9 cellular contexts compared by ENCODE assay signal in genomic region chr3:71051259-71051595, GRCh38.
DNase-seq lines count a peak whose midpoint lies in the region; ATAC-seq, FAIRE-seq and TF ChIP-seq lines count a peak whose summit lies in the region.
"Had no signal": no experiment of that assay in that cellular context is flagged by ENCODE, and none has a peak within 500 bp of the region (broad histone marks: within the 10 kb centered on the region; RNA-seq: fewer than 3 reads in every experiment).

No MANE protein-coding gene starts in this region.

- TF ChIP-seq RAD21 in HepG2 (CRISPR knock-in tag; IDR thresholded peaks at IDR 0.05) (no peak), K562 (CRISPR knock-in tag; conservative IDR thresholded peaks at IDR 0.05 in 1 of 2, IDR thresholded peaks at IDR 0.05 in 1 of 2) (no peak)

- POLR2A ChIA-PET in HepG2 (lab: Yijun Ruan, JAX) (interaction anchor here (3.7 to 6.1 kb wide), 2 partner anchors 9 to 13 kb away, joined by 16 to 65 read pairs; no protein-coding TSS in a partner anchor), K562 (lab: Yijun Ruan, JAX) (interaction anchor here (0.5 to 1.5 kb wide), 3 partner anchors 10 to 195 kb away, joined by 3 to 7 read pairs (median 4); no protein-coding TSS in a partner anchor)

- TF ChIP-seq EP300 in HepG2 (IDR thresholded peaks at IDR 0.05; ENCODE audit: low read depth in 2 of 2, low read length in 2 of 2) (no peak), HepG2 (CRISPR knock-in tag; IDR thresholded peaks at IDR 0.05; ENCODE audit: borderline replicate concordance) (no peak), K562 (IDR thresholded peaks at IDR 0.05; ENCODE audit: low read length) (no peak)

- H3K4me2 ChIP-seq in HepG2 (ENCODE audit: low read depth, low read length) (no peak overlapping the region), K562 (ENCODE audit: insufficient read depth, low read length) (no peak overlapping the region)

- H3K9ac ChIP-seq in HepG2 (ENCODE audit: insufficient read depth, low read depth, low read length), result no peak overlapping the region
- H3K9ac ChIP-seq in K562 (ENCODE audit: insufficient read depth in 1 of 2, low read depth in 2 of 2, low read length in 2 of 2), result no peak overlapping the region

- BruUV-seq in HepG2 (replicated peaks; lab: Mats Ljungman, UMichigan), result no TSS peak
- no TSS peak for BruUV-seq in K562 (replicated peaks; lab: Mats Ljungman, UMichigan)

- ATAC-seq in HepG2 (no peak), right lobe of liver (no peak), K562 (no peak), GM18517 (IDR thresholded peaks at IDR 0.05; ENCODE audit: unreplicated experiment) (no peak)

- peak overlapping the region; percentile 65 for H3K27ac ChIP-seq in HepG2 (ENCODE audit: extremely low read length, insufficient read depth, low read length)
- no peak overlapping the region for H3K27ac ChIP-seq in right lobe of liver
- no peak overlapping the region for H3K27ac ChIP-seq in K562 (ENCODE audit: extremely low read depth, low read depth, low read length)
- H3K27ac ChIP-seq in muscle layer of duodenum (ENCODE audit: low read length), result peak overlapping the region; percentile 24
- peak overlapping the region; percentile 50 for H3K27ac ChIP-seq in vagina

- no peaks in the 10 kb centered on the region for H3K27me3 ChIP-seq in HepG2 (ENCODE audit: control insufficient read depth in 1 of 2, insufficient read depth in 2 of 2, low read length in 2 of 2)
- H3K27me3 ChIP-seq in right lobe of liver, result no peaks in the 10 kb centered on the region
- no peaks in the 10 kb centered on the region for H3K27me3 ChIP-seq in K562 (ENCODE audit: control insufficient read depth in 2 of 2, insufficient read depth in 2 of 2, low read length in 2 of 2)
- no peaks in the 10 kb centered on the region for H3K27me3 ChIP-seq in muscle layer of duodenum (ENCODE audit: low read depth, low read length)
- no peaks in the 10 kb centered on the region for H3K27me3 ChIP-seq in vagina

- in situ Hi-C loops in HepG2 (cut with HindIII; ENCODE audit: extremely low pct_ligation_motif_present, low pct_unique_long_range_greater_than_20kb), result loop anchor here (10.0 kb wide), 1 partner anchor 534 kb away; the partner anchor contains the start of gene FOXP1
- in situ Hi-C loops in K562 (cut with MboI), result no loop called here

- H3K36me3 ChIP-seq in HepG2 (replicated peaks in 1 of 2; ENCODE audit: control insufficient read depth in 1 of 2, insufficient read depth in 2 of 2, low read length in 2 of 2) (peaks cover 6 to 50% of the 10 kb centered on the region in 2 experiments), right lobe of liver (peaks cover 0 to 26% (median 8%) of the 10 kb centered on the region in 4 donors), K562 (ENCODE audit: control insufficient read depth, insufficient read depth, low read length) (peaks cover 67% of the 10 kb centered on the region), muscle layer of duodenum (ENCODE audit: control insufficient read depth in 1 of 2, insufficient read depth in 2 of 2, low read length in 2 of 2) (peaks cover 11 to 32% of the 10 kb centered on the region in 2 donors), vagina (peaks cover 0 to 2% of the 10 kb centered on the region in 2 donors)

- intact Hi-C loops in HepG2 (cut with micrococcal nuclease; ENCODE audit: unreplicated experiment), result no loop called here
- intact Hi-C loops in right lobe of liver (cut with DNase I), result no loop called here
- intact Hi-C loops in K562 (cut with micrococcal nuclease), result no loop called here
- intact Hi-C loops in vagina (cut with DNase I), result no loop called here

- H3K4me3 ChIP-seq in HepG2 (replicated peaks in 1 of 3; ENCODE audit: insufficient read depth in 1 of 3, low read depth in 2 of 3, low read length in 3 of 3) (no peak overlapping the region), right lobe of liver (no peak overlapping the region), K562 (no peak overlapping the region), muscle layer of duodenum (ENCODE audit: low read depth in 1 of 2, low read length in 2 of 2) (no peak overlapping the region), vagina (no peak overlapping the region)

- H3K9me3 ChIP-seq in HepG2 (ENCODE audit: low read length), result no peaks in the 10 kb centered on the region
- no peaks in the 10 kb centered on the region for H3K9me3 ChIP-seq in right lobe of liver
- no peaks in the 10 kb centered on the region for H3K9me3 ChIP-seq in K562 (replicated peaks; ENCODE audit: control insufficient read depth, insufficient read depth, low read depth, low read length)
- no peaks in the 10 kb centered on the region for H3K9me3 ChIP-seq in muscle layer of duodenum (ENCODE audit: control insufficient read depth in 1 of 2, low read length in 2 of 2)
- H3K9me3 ChIP-seq in vagina, result no peaks in the 10 kb centered on the region

- peaks cover 2% of the 10 kb centered on the region; the same call in 1 of the 2 replicates for H4K20me1 ChIP-seq in HepG2 (ENCODE audit: insufficient read depth, low read length)
- H4K20me1 ChIP-seq in K562 (replicated peaks; ENCODE audit: control insufficient read depth, insufficient read depth, low read length), result no peaks in the 10 kb centered on the region

- no peaks in the 10 kb centered on the region for H3K9me1 ChIP-seq in K562 (ENCODE audit: control insufficient read depth, insufficient read depth, low read length)

- DNase-seq in HepG2 (ENCODE audit: low spot score), result no peak
- DNase-seq in right lobe of liver, result no peak
- DNase-seq in K562 (ENCODE audit: extremely low read depth in 1 of 4, low spot score in 3 of 4), result no peak
- no peak for DNase-seq in vagina (ENCODE audit: extremely low spot score in 2 of 2)
- DNase-seq in D341Med (ENCODE audit: low spot score), result no peak
- DNase-seq in Ammon's horn (ENCODE audit: low spot score), result no peak
- DNase-seq: Calu3 had no signal

- WGBS in HepG2 (ENCODE audit: low lambda C conversion rate), result 93% methylated on average over 5 of the region's 5 CpGs
- 71% methylated on average over 5 of the region's 5 CpGs for whole genome bisulfite sequencing in right lobe of liver (ENCODE audit: insufficient coverage, low coverage, low lambda C conversion rate, missing lambda C conversion rate)
- 47% methylated on average over 5 of the region's 5 CpGs for WGBS in K562 (ENCODE audit: insufficient coverage, low coverage, missing lambda C conversion rate)

- peaks cover 78% of the 10 kb centered on the region for H3K4me1 ChIP-seq in HepG2 (ENCODE audit: insufficient read depth, low read length)
- H3K4me1 ChIP-seq in right lobe of liver, result peaks cover 0 to 28% (median 0%) of the 10 kb centered on the region in 4 donors
- H3K4me1 ChIP-seq in K562 (replicated peaks in 1 of 2; ENCODE audit: control insufficient read depth in 2 of 2, insufficient read depth in 2 of 2, low read length in 2 of 2), result peaks cover 0 to 13% of the 10 kb centered on the region in 2 experiments; a peak in 3 of 5 replicates
- H3K4me1 ChIP-seq in muscle layer of duodenum (ENCODE audit: control insufficient read depth in 1 of 2, insufficient read depth in 2 of 2, low read length in 2 of 2), result peaks cover 36 to 93% of the 10 kb centered on the region in 2 donors
- peaks cover 86% of the 10 kb centered on the region for H3K4me1 ChIP-seq in vagina

- peaks cover 52% of the 10 kb centered on the region for H3K79me2 ChIP-seq in HepG2 (ENCODE audit: insufficient read depth, low read length)
- H3K79me2 ChIP-seq in K562 (ENCODE audit: control insufficient read depth, insufficient read depth, low read length), result no peaks in the 10 kb centered on the region; the same call in 2 of the 3 replicates

- CTCF ChIA-PET in HepG2 (lab: Yijun Ruan, JAX; ENCODE audit: low intra/inter-chr PET ratio, low total read pairs) (no interaction called here), K562 (lab: Yijun Ruan, JAX; ENCODE audit: low intra/inter-chr PET ratio) (no interaction called here)

- FAIRE-seq in HepG2 (lab: Jason Lieb, UNC), result no peak
- no peak for FAIRE-seq in K562 (lab: Jason Lieb, UNC)

- TF ChIP-seq POLR2A in HepG2 (IDR thresholded peaks at IDR 0.05; ENCODE audit: insufficient read depth in 1 of 2, low read depth in 2 of 2, low read length in 2 of 2) (no peak), right lobe of liver (IDR thresholded peaks at IDR 0.05) (no peak), K562 (conservative IDR thresholded peaks at IDR 0.05) (no peak), vagina (IDR thresholded peaks at IDR 0.05) (no peak)

- TF ChIP-seq CTCF in HepG2 (CRISPR knock-in tag; IDR thresholded peaks at IDR 0.05), result no peak
- no peak for TF ChIP-seq CTCF in right lobe of liver (IDR thresholded peaks at IDR 0.05)
- TF ChIP-seq CTCF in K562 (IDR thresholded peaks at IDR 0.05 in 2 of 3, conservative IDR thresholded peaks at IDR 0.05 in 1 of 3; ENCODE audit: insufficient read depth in 2 of 3, low read depth in 1 of 3, low read length in 3 of 3), result no peak
- no peak for TF ChIP-seq CTCF in vagina (IDR thresholded peaks at IDR 0.05)

- no peak overlapping the region for H2AFZ ChIP-seq in HepG2 (ENCODE audit: low read length)
- no peak overlapping the region for H2AFZ ChIP-seq in K562 (ENCODE audit: low read depth, low read length)

TF ChIP-seq in HepG2, 621 proteins besides CTCF, POLR2A, EP300 and RAD21:
- peak in 1 of 2 experiments; percentile 39; a peak in 2 of 4 replicates for TF ChIP-seq MAFK (conservative IDR thresholded peaks at IDR 0.05 in 1 of 2, IDR thresholded peaks at IDR 0.05 in 1 of 2; ENCODE audit: low read length in 2 of 2)
- TF ChIP-seq TBL1XR1 (IDR thresholded peaks at IDR 0.05; ENCODE audit: borderline replicate concordance, low read length, partially characterized antibody), result no peak
- peak; percentile 25; the same call in 1 of the 2 replicates for TF ChIP-seq MAFF (IDR thresholded peaks at IDR 0.05; ENCODE audit: low read depth, low read length)

TF ChIP-seq in K562, 482 proteins besides CTCF, POLR2A, EP300 and RAD21 (continues in another document):
- TF ChIP-seq HLTF (IDR thresholded peaks at IDR 0.05), result no peak

Comparison
In these comparisons a context has a peak if more than half of its experiments do, and no peak if none do; other contexts are left out.
1. H3K27ac ChIP-seq: peak in HepG2 (single experiment), muscle layer of duodenum (single experiment) and vagina (single experiment); none in right lobe of liver (0 of 3) and K562 (single experiment).
2. Of the 241 proteins assayed by ChIP-seq in both HepG2 and K562: peak only in HepG2: MAFF; only in K562: none; in both: none; in neither: 239; mixed calls (peak in some experiments, not most) for 1.